ENCODE assay signal across 18 cellular contexts in the genomic region with DNA sequence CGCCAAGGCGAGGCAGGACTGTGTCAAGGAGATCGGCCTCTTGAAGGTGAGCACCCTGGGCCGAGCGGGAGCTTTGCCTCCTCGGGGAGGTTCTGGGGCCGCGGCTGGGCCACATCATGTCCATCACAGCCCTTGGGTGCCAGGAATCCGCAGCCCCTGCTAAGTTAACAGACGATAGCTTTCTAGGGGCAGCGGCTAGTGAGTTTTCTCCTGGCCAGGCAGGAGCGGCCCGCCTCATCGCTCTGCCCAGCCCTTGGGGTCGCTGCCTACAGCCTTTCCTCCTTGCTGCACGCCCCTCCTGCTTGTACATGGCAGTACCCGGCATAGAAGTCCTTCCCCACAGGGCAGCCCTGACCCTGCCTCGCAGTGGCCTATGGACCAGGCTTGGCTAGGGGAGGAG. TPM values are rescaled to one million over a fixed set of nuclear protein-coding genes. Genes with fewer than 3 reads are reported as not detected.
DNase-seq lines count a peak whose midpoint lies in the region; ATAC-seq and TF ChIP-seq lines count a peak whose summit lies in the region.
"Had no signal": no experiment of that assay in that cellular context is flagged by ENCODE, and none has a peak within 500 bp of the region (broad histone marks: within the 10 kb centered on the region; RNA-seq: fewer than 3 reads in every experiment).

No MANE protein-coding gene starts in this region.

- H3K9me3 Mint-ChIP-seq in H9 = no peaks in the 10 kb centered on the region
- H3K9me3 Mint-ChIP-seq in stimulated activated memory B cell treated with anti-CD40 and anti-IgM and Interleukin-4, amounts not matched to agents 10 μg/mL and 1 μg/mL and 100 μg/mL, for 72 hours = no peaks in the 10 kb centered on the region
- H3K9me3 Mint-ChIP-seq: CD8-positive, alpha-beta T cell; HFFc6 had no signal

- H3K9me3 ChIP-seq in H9 (ENCODE audit: control insufficient read depth, low read depth, low read length) = no peaks in the 10 kb centered on the region
- no peaks in the 10 kb centered on the region for H3K9me3 ChIP-seq in mesenchymal stem cell (ENCODE audit: control insufficient read depth, low read length)
- H3K9me3 ChIP-seq: BLaER1, Caco-2, HAP-1 had no signal

- no peak for ATAC-seq in stimulated activated memory B cell treated with anti-CD40 and anti-IgM and Interleukin-4, amounts not matched to agents 10 μg/mL and 1 μg/mL and 100 μg/mL, for 72 hours
- ATAC-seq in GM21423 (IDR thresholded peaks at IDR 0.05; ENCODE audit: unreplicated experiment) = no peak
- ATAC-seq: CD8-positive, alpha-beta T cell had no signal

- H3K56ac ChIP-seq in H9 (ENCODE audit: insufficient read length, low read depth, low read length) = no peak overlapping the region

- H3K4me1 Mint-ChIP-seq in H9 = peaks cover 0 to 4% of the 10 kb centered on the region in 2 experiments; a peak in 1 of 4 replicates
- H3K4me1 Mint-ChIP-seq in stimulated activated memory B cell treated with anti-CD40 and anti-IgM and Interleukin-4, amounts not matched to agents 10 μg/mL and 1 μg/mL and 100 μg/mL, for 72 hours = peaks cover 46% of the 10 kb centered on the region
- H3K4me1 Mint-ChIP-seq: CD4-positive, CD25-positive, alpha-beta regulatory T cell had no signal

- no peak overlapping the region for H3K4me3 ChIP-seq in mesenchymal stem cell (ENCODE audit: insufficient read depth in 1 of 2, low read depth in 1 of 2, low read length in 2 of 2)
- no peak overlapping the region for H3K4me3 ChIP-seq in H7 (ENCODE audit: insufficient read depth, low read depth, low read length)
- H3K4me3 ChIP-seq: BLaER1, GM23248, HAP-1 had no signal

- H3K18ac ChIP-seq in H9 (ENCODE audit: insufficient read length, low read depth, low read length) = no peak overlapping the region
- peak overlapping the region in 1 of 2 experiments; percentile 52 for H3K18ac ChIP-seq in mesenchymal stem cell (ENCODE audit: low read depth in 1 of 2, low read length in 2 of 2)

- H2BK12ac ChIP-seq in H9 (ENCODE audit: insufficient read length, low read depth, low read length) (no peak overlapping the region), mesenchymal stem cell (ENCODE audit: low read length in 2 of 2) (no peak overlapping the region)

- CTCF ChIA-PET in RWPE1 (lab: Yijun Ruan, JAX) = no interaction called here

- H4K5ac ChIP-seq in H9 (ENCODE audit: insufficient read length, low read depth, low read length) = no peak overlapping the region

- H3K79me1 ChIP-seq in H9 (ENCODE audit: insufficient read depth, low read depth, low read length, poor library complexity, severe bottlenecking) (no peaks in the 10 kb centered on the region), mesenchymal stem cell (replicated peaks; ENCODE audit: low read length, poor library complexity, severe bottlenecking) (peaks cover 42% of the 10 kb centered on the region)

- no peak overlapping the region for H3T11ph ChIP-seq in H9 (ENCODE audit: low read length)

- H3K27me3 Mint-ChIP-seq in H9 (ENCODE audit: low read depth) = no peaks in the 10 kb centered on the region
- H3K27me3 Mint-ChIP-seq in stimulated activated memory B cell treated with anti-CD40 and anti-IgM and Interleukin-4, amounts not matched to agents 10 μg/mL and 1 μg/mL and 100 μg/mL, for 72 hours = no peaks in the 10 kb centered on the region
- H3K27me3 Mint-ChIP-seq: CD4-positive, CD25-positive, alpha-beta regulatory T cell had no signal

- H3K36me3 Mint-ChIP-seq in H9 (ENCODE audit: insufficient read depth in 1 of 3, low read depth in 3 of 3) = peaks cover 0 to 3% (median 0%) of the 10 kb centered on the region in 3 experiments; a peak in 2 of 7 replicates
- peaks cover 73% of the 10 kb centered on the region for H3K36me3 Mint-ChIP-seq in stimulated activated memory B cell treated with anti-CD40 and anti-IgM and Interleukin-4, amounts not matched to agents 10 μg/mL and 1 μg/mL and 100 μg/mL, for 72 hours
- H3K36me3 Mint-ChIP-seq: CD8-positive, alpha-beta T cell had no signal

- H2BK5ac ChIP-seq in H9 (ENCODE audit: insufficient read length, low read length) (no peak overlapping the region), mesenchymal stem cell (ENCODE audit: low read depth, low read length, poor library complexity, severe bottlenecking) (no peak overlapping the region)

- no peaks in the 10 kb centered on the region for H3K23me2 ChIP-seq in H9 (ENCODE audit: insufficient read length, low read depth, low read length, poor library complexity, severe bottlenecking)

- H3K4me2 ChIP-seq in H9 (ENCODE audit: insufficient read depth, insufficient read length, low read length) (no peak overlapping the region), mesenchymal stem cell (ENCODE audit: low read length, poor library complexity, severe bottlenecking) (no peak overlapping the region)
- H3K4me2 ChIP-seq: BLaER1 had no signal

- H2BK20ac ChIP-seq in H9 (ENCODE audit: low read depth, low read length, poor library complexity, severe bottlenecking) = no peak overlapping the region

- H4K91ac ChIP-seq in H9 (ENCODE audit: insufficient read length, low read depth, low read length) (no peak overlapping the region), mesenchymal stem cell (ENCODE audit: low read length) (peak overlapping the region; percentile 35)

- TF ChIP-seq CTCF in H9 (conservative IDR thresholded peaks at IDR 0.05) (no peak), RWPE1 (conservative IDR thresholded peaks at IDR 0.05; ENCODE audit: low read depth) (no peak)

- peaks cover 82 to 89% of the 10 kb centered on the region in 2 experiments for H3K36me3 ChIP-seq in mesenchymal stem cell (ENCODE audit: control insufficient read depth in 1 of 2, insufficient read depth in 2 of 2, low read depth in 1 of 2, low read length in 2 of 2)
- H3K36me3 ChIP-seq in H7 (replicated peaks; ENCODE audit: control insufficient read depth, insufficient read depth, low read length) = no peaks in the 10 kb centered on the region; the same call in 1 of the 2 replicates

- H2BK15ac ChIP-seq in H9 (ENCODE audit: low read depth, low read length) (no peak overlapping the region), mesenchymal stem cell (ENCODE audit: low read depth, poor library complexity, severe bottlenecking) (no peak overlapping the region)

- no peaks in the 10 kb centered on the region for H3K27me3 ChIP-seq in H9 (ENCODE audit: insufficient read depth, low read length)
- H3K27me3 ChIP-seq in mesenchymal stem cell (ENCODE audit: control insufficient read depth in 1 of 2, insufficient read depth in 1 of 2, low read length in 2 of 2) = no peaks in the 10 kb centered on the region
- no peaks in the 10 kb centered on the region for H3K27me3 ChIP-seq in H7 (ENCODE audit: control insufficient read depth, insufficient read depth, low read length)
- H3K27me3 ChIP-seq: BLaER1 had no signal

- no peak overlapping the region for H3K4me3 Mint-ChIP-seq in H9
- no peak overlapping the region for H3K4me3 Mint-ChIP-seq in stimulated activated memory B cell treated with anti-CD40 and anti-IgM and Interleukin-4, amounts not matched to agents 10 μg/mL and 1 μg/mL and 100 μg/mL, for 72 hours
- H3K4me3 Mint-ChIP-seq: CD4-positive, CD25-positive, alpha-beta regulatory T cell; CD8-positive, alpha-beta T cell; HFFc6 had no signal

- H3K9ac ChIP-seq in H9 (ENCODE audit: extremely low read depth, insufficient read length, low read length) (no peak overlapping the region), mesenchymal stem cell (ENCODE audit: low read length) (no peak overlapping the region)
- H3K9ac ChIP-seq: BLaER1, GM23248 had no signal

- H3K14ac ChIP-seq in H9 (ENCODE audit: insufficient read depth, low read length) (peak overlapping the region; percentile 2; the same call in 1 of the 2 replicates), mesenchymal stem cell (ENCODE audit: low read length in 2 of 2) (no peak overlapping the region)

- no peaks in the 10 kb centered on the region for H3K79me2 ChIP-seq in H9 (ENCODE audit: insufficient read depth, low read length)

- H3K4me1 ChIP-seq in H9 (ENCODE audit: insufficient read depth, low read length) (no peaks in the 10 kb centered on the region), mesenchymal stem cell (ENCODE audit: control insufficient read depth, insufficient read depth, low read depth, low read length) (peaks cover 24% of the 10 kb centered on the region)
- H3K4me1 ChIP-seq: BLaER1, HAP-1 had no signal

- WGBS in H9 (ENCODE audit: extremely low coverage, insufficient read length, low lambda C conversion rate) = no CpG with 5 or more reads among the region's 18 CpGs
- 97% methylated on average over 18 of the region's 18 CpGs for WGBS in mesenchymal stem cell

- POLR2A ChIA-PET in RWPE1 (lab: Yijun Ruan, JAX; ENCODE audit: low non-redundant PET) = no interaction called here

- H3K27ac ChIP-seq in H9 (ENCODE audit: insufficient read length, low read depth, low read length) (no peak overlapping the region), RWPE1 (peak overlapping the region; percentile 81), mesenchymal stem cell (ENCODE audit: low read length, poor library complexity, severe bottlenecking) (no peak overlapping the region)
- H3K27ac ChIP-seq: BLaER1, C4-2B, GM23248 had no signal

- H4K8ac ChIP-seq in H9 (replicated peaks; ENCODE audit: insufficient read length, low read depth, low read length) = no peak overlapping the region
- H4K8ac ChIP-seq in mesenchymal stem cell (ENCODE audit: low read length) = no peak overlapping the region

- H3K4ac ChIP-seq in H9 (ENCODE audit: low read depth, low read length) (no peak overlapping the region), mesenchymal stem cell (ENCODE audit: low read depth in 1 of 2, low read length in 2 of 2) (no peak overlapping the region)

- no peak for DNase-seq in H9
- no peak for DNase-seq in RWPE1 (ENCODE audit: low spot score)
- DNase-seq in mesenchymal stem cell = no peak
- no peak for DNase-seq in activated CD4-positive, alpha-beta T cell treated with anti-CD3 and anti-CD28 coated beads for 1 hour
- no peak for DNase-seq in H7
- no peak for DNase-seq in activated CD8-positive, alpha-beta memory T cell treated with anti-CD3 and anti-CD28 coated beads for 24 hours
- DNase-seq: Caco-2; CD4-positive, CD25-positive, alpha-beta regulatory T cell; CD8-positive, alpha-beta T cell; DMS153; DND-41; GM23248; HFFc6 had no signal

- H2AK5ac ChIP-seq in H9 (ENCODE audit: insufficient read length, low read length) (no peak overlapping the region), mesenchymal stem cell (ENCODE audit: low read length, severe bottlenecking) (no peak overlapping the region)

- peaks cover 2% of the 10 kb centered on the region for H4K20me1 ChIP-seq in H9 (ENCODE audit: control insufficient read depth, insufficient read depth, insufficient read length)

- no peak overlapping the region for H2BK120ac ChIP-seq in H9 (ENCODE audit: low read depth, low read length, poor library complexity, severe bottlenecking)
- H2BK120ac ChIP-seq in mesenchymal stem cell (ENCODE audit: low read depth, low read length) = no peak overlapping the region

- H3K27ac Mint-ChIP-seq in H9 = no peak overlapping the region
- peak overlapping the region; percentile 68 for H3K27ac Mint-ChIP-seq in stimulated activated memory B cell treated with anti-CD40 and anti-IgM and Interleukin-4, amounts not matched to agents 10 μg/mL and 1 μg/mL and 100 μg/mL, for 72 hours
- H3K27ac Mint-ChIP-seq: CD8-positive, alpha-beta T cell; HFFc6 had no signal

- no peak overlapping the region for H3K23ac ChIP-seq in H9 (ENCODE audit: insufficient read length, low read depth, low read length)
- H3K23ac ChIP-seq in mesenchymal stem cell (ENCODE audit: low read length in 2 of 2) = no peak overlapping the region

- H2AFZ ChIP-seq in H9 (ENCODE audit: low read length) (no peak overlapping the region), mesenchymal stem cell (ENCODE audit: low read depth, low read length) (no peak overlapping the region)
- H2AFZ ChIP-seq: GM23248 had no signal

RNA-seq across cellular contexts. Expression of gene NEK6, which starts 56.2 kb away (rescaled TPM):
- 13.7 and 14.3 TPM in 2 replicates for total RNA-seq in H9 (2021)
- polyA plus RNA-seq in mesenchymal stem cell (2013, experiment 1 of 2) = 99.8 TPM
- polyA plus RNA-seq in mesenchymal stem cell (2013, experiment 2 of 2) = 97.5 TPM
- total RNA-seq in H7 (2014; rRNA removed; shearing (Covaris generic)) = 17.1 and 17.6 TPM in 2 replicates
